21 cellular contexts compared by ENCODE assay signal in the genomic region with DNA sequence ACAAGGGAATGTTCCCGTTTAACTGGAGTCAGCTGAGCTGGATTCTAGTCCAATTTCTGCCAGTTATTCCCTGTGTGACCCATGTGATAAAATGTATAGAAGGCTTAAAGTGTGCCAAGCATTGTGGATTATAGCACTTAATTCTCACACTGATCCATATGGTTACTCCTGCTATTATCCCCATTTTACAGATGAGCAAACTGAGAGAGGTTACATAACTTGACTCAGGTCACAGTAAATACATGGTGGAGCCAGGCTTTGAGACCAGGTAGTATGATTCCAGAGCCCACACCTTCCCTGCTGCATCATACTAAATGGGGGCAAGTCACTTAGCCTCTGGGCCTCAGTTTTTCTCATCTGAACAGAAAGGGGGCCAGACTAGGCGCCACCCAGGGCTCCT. TPM values are rescaled to one million over a fixed set of nuclear protein-coding genes. Genes with fewer than 3 reads are reported as not detected.
DNase-seq lines count a peak whose midpoint lies in the region; ATAC-seq, FAIRE-seq and TF ChIP-seq lines count a peak whose summit lies in the region.
"Had no signal": no experiment of that assay in that cellular context is flagged by ENCODE, and none has a peak within 500 bp of the region (broad histone marks: within the 10 kb centered on the region; RNA-seq: fewer than 3 reads in every experiment).

No MANE protein-coding gene starts in this region.

- TF ChIP-seq POLR2A in A549 (IDR thresholded peaks at IDR 0.05; ENCODE audit: low read length) = no peak

- no peaks in the 10 kb centered on the region for H3K9me3 ChIP-seq in A549
- no peaks in the 10 kb centered on the region for H3K9me3 ChIP-seq in CD4-positive, alpha-beta T cell (ENCODE audit: control insufficient read depth, low read length)
- no peaks in the 10 kb centered on the region for H3K9me3 ChIP-seq in naive thymus-derived CD4-positive, alpha-beta T cell (ENCODE audit: control insufficient read depth in 2 of 3, low read length in 3 of 3)
- no peaks in the 10 kb centered on the region for H3K9me3 ChIP-seq in upper lobe of right lung

- WGBS in A549 (ENCODE audit: missing lambda C conversion rate) = 91% methylated on average over 2 of the region's 2 CpGs

- TF ChIP-seq CTCF in A549 (IDR thresholded peaks at IDR 0.05) (no peak), upper lobe of right lung (IDR thresholded peaks at IDR 0.05) (no peak)
- no peak for TF ChIP-seq CTCF in CD4-positive, alpha-beta T cell (IDR thresholded peaks at IDR 0.05)

- POLR2A ChIA-PET in A549 (lab: Yijun Ruan, JAX) = no interaction called here
- POLR2A ChIA-PET in CD4-positive, alpha-beta T cell (lab: Charles Lee) = interaction anchor here (0.8 to 4.2 kb wide), 12 partner anchors 9 to 389 kb away, joined by 3 to 42 read pairs (median 4); a partner anchor contains a TSS
- POLR2A ChIA-PET in naive thymus-derived CD4-positive, alpha-beta T cell (lab: Charles Lee) = interaction anchor here (0.6 to 13.1 kb wide), 10 partner anchors 9 to 388 kb away, joined by 3 to 324 read pairs (median 5); a partner anchor contains a TSS

- no peaks in the 10 kb centered on the region for H3K27me3 Mint-ChIP-seq in CD4-positive, alpha-beta T cell
- H3K27me3 Mint-ChIP-seq in activated naive CD8-positive, alpha-beta T cell treated with anti-CD3 and anti-CD28 coated beads, Interleukin-2, amount 50 U/mL, for 24 hours = no peaks in the 10 kb centered on the region
- H3K27me3 Mint-ChIP-seq in naive thymus-derived CD4-positive, alpha-beta T cell = peaks cover 0 to 6% (median 0%) of the 10 kb centered on the region in 5 donors

- H3K4me3 ChIP-seq in A549 (no peak overlapping the region), upper lobe of right lung (no peak overlapping the region)
- H3K4me3 ChIP-seq in naive thymus-derived CD4-positive, alpha-beta T cell (ENCODE audit: low read length) = no peak overlapping the region
- H3K4me3 ChIP-seq: hepatocyte had no signal

- H3K4me1 ChIP-seq in A549 (peaks cover 24% of the 10 kb centered on the region), upper lobe of right lung (peaks cover 33% of the 10 kb centered on the region)
- peaks cover 29 to 32% of the 10 kb centered on the region in 2 donors for H3K4me1 ChIP-seq in naive thymus-derived CD4-positive, alpha-beta T cell (ENCODE audit: control insufficient read depth in 2 of 2, insufficient read depth in 2 of 2, low read length in 2 of 2)

- peaks cover 61% of the 10 kb centered on the region for H3K4me1 Mint-ChIP-seq in CD4-positive, alpha-beta T cell (ENCODE audit: low read depth)
- H3K4me1 Mint-ChIP-seq in activated naive CD8-positive, alpha-beta T cell treated with anti-CD3 and anti-CD28 coated beads, Interleukin-2, amount 50 U/mL, for 24 hours = peaks cover 54% of the 10 kb centered on the region
- peaks cover 30 to 74% (median 48%) of the 10 kb centered on the region in 7 donors for H3K4me1 Mint-ChIP-seq in naive thymus-derived CD4-positive, alpha-beta T cell

- no peak for ATAC-seq in A549
- ATAC-seq in CD4-positive, alpha-beta T cell (ENCODE audit: poor library complexity) = no peak
- ATAC-seq in activated naive CD8-positive, alpha-beta T cell treated with anti-CD3 and anti-CD28 coated beads, Interleukin-2, amount 50 U/mL, for 24 hours = no peak
- no peak for ATAC-seq in naive thymus-derived CD4-positive, alpha-beta T cell
- no peak for ATAC-seq in upper lobe of right lung

- no peak overlapping the region for H3K27ac ChIP-seq in A549
- peak overlapping the region; percentile 99 for H3K27ac ChIP-seq in CD4-positive, alpha-beta T cell (ENCODE audit: low read depth, low read length)
- H3K27ac ChIP-seq in naive thymus-derived CD4-positive, alpha-beta T cell (ENCODE audit: low read depth, low read length) = peak overlapping the region; percentile 100
- no peak overlapping the region for H3K27ac ChIP-seq in upper lobe of right lung
- H3K27ac ChIP-seq: WERI-Rb-1 had no signal

- DNase-seq in A549 (ENCODE audit: low read depth in 1 of 2, low spot score in 1 of 2) = no peak
- no peak for DNase-seq in CD4-positive, alpha-beta T cell
- DNase-seq in activated naive CD8-positive, alpha-beta T cell treated with anti-CD3 and anti-CD28 coated beads, Interleukin-2, amount 50 U/mL, for 24 hours = no peak
- no peak for DNase-seq in naive thymus-derived CD4-positive, alpha-beta T cell
- DNase-seq in NCI-H1417 treated with DMSO at 0.1 percent for 48 hours (lab: John Stamatoyannopoulos, UW) = no peak
- no peak for DNase-seq in upper lobe of right lung
- DNase-seq in medulla oblongata (ENCODE audit: extremely low spot score) = no peak
- DNase-seq: cerebellar nuclear complex; DMS 273 treated with DMSO at 0.1 percent for 48 hours; islet precursor cell; NCI-H526 treated with DMSO at 0.1 percent for 48 hours; nephron progenitor cell; retina; SHP77; stimulated activated naive CD4-positive, alpha-beta T cell treated with Interleukin-2 at 50 U/mL for 16 hours; WERI-Rb-1 had no signal

- CTCF ChIA-PET in A549 (lab: Yijun Ruan, JAX) = interaction anchor here (1.0 to 1.5 kb wide), 3 partner anchors 8 to 39 kb away, joined by 3 to 14 read pairs (median 3); a partner anchor contains a TSS
- CTCF ChIA-PET in CD4-positive, alpha-beta T cell (lab: Charles Lee) = interaction anchor here (1.0 to 1.6 kb wide), 4 partner anchors 8 to 26 kb away, joined by 3 to 5 read pairs (median 4); no protein-coding TSS in a partner anchor
- CTCF ChIA-PET in naive thymus-derived CD4-positive, alpha-beta T cell (lab: Charles Lee) = interaction anchor here (0.7 to 4.0 kb wide), 7 partner anchors 8 to 353 kb away, joined by 3 to 26 read pairs (median 3); a partner anchor contains a TSS

- no peak for FAIRE-seq in A549 (lab: Jason Lieb, UNC)

- no peaks in the 10 kb centered on the region for H3K27me3 ChIP-seq in CD4-positive, alpha-beta T cell (ENCODE audit: control insufficient read depth, insufficient read depth, low read length)
- no peaks in the 10 kb centered on the region for H3K27me3 ChIP-seq in naive thymus-derived CD4-positive, alpha-beta T cell (ENCODE audit: control insufficient read depth in 2 of 2, insufficient read depth in 2 of 2, low read length in 2 of 2)
- no peaks in the 10 kb centered on the region for H3K27me3 ChIP-seq in upper lobe of right lung
- H3K27me3 ChIP-seq: hepatocyte had no signal

- H3K36me3 Mint-ChIP-seq in CD4-positive, alpha-beta T cell (ENCODE audit: low read depth) = peaks cover 43% of the 10 kb centered on the region
- H3K36me3 Mint-ChIP-seq in activated naive CD8-positive, alpha-beta T cell treated with anti-CD3 and anti-CD28 coated beads, Interleukin-2, amount 50 U/mL, for 24 hours (ENCODE audit: low read depth) = peaks cover 9% of the 10 kb centered on the region
- H3K36me3 Mint-ChIP-seq in naive thymus-derived CD4-positive, alpha-beta T cell = peaks cover 0 to 22% (median 16%) of the 10 kb centered on the region in 5 donors

- H3K9me3 Mint-ChIP-seq in CD4-positive, alpha-beta T cell = no peaks in the 10 kb centered on the region
- no peaks in the 10 kb centered on the region for H3K9me3 Mint-ChIP-seq in activated naive CD8-positive, alpha-beta T cell treated with anti-CD3 and anti-CD28 coated beads, Interleukin-2, amount 50 U/mL, for 24 hours
- peaks cover 0 to 4% (median 0%) of the 10 kb centered on the region in 11 donors for H3K9me3 Mint-ChIP-seq in naive thymus-derived CD4-positive, alpha-beta T cell
- H3K9me3 Mint-ChIP-seq: nephron progenitor cell had no signal

- H3K27ac Mint-ChIP-seq in CD4-positive, alpha-beta T cell = peak overlapping the region; percentile 99
- peak overlapping the region; percentile 92 for H3K27ac Mint-ChIP-seq in activated naive CD8-positive, alpha-beta T cell treated with anti-CD3 and anti-CD28 coated beads, Interleukin-2, amount 50 U/mL, for 24 hours
- peak overlapping the region in 8 of 9 donors; percentile 96 to 100 (median 100) for H3K27ac Mint-ChIP-seq in naive thymus-derived CD4-positive, alpha-beta T cell

- no peak for TF ChIP-seq EP300 in A549 (IDR thresholded peaks at IDR 0.05)

- TF ChIP-seq RAD21 in A549 (conservative IDR thresholded peaks at IDR 0.05 in 1 of 2, IDR thresholded peaks at IDR 0.05 in 1 of 2) = no peak

- H3K4me2 ChIP-seq in A549 = no peak overlapping the region

- peak overlapping the region; percentile 89 for H3K4me3 Mint-ChIP-seq in CD4-positive, alpha-beta T cell
- H3K4me3 Mint-ChIP-seq in activated naive CD8-positive, alpha-beta T cell treated with anti-CD3 and anti-CD28 coated beads, Interleukin-2, amount 50 U/mL, for 24 hours = peak overlapping the region; percentile 91
- H3K4me3 Mint-ChIP-seq in naive thymus-derived CD4-positive, alpha-beta T cell = peak overlapping the region in 7 of 10 donors; percentile 5 to 98 (median 94)

- intact Hi-C loops in CD4-positive, alpha-beta T cell (cut with DNase I, micrococcal nuclease) = loop anchor here in 1 of 2 experiments (5.0 kb wide), 1 partner anchor 36 kb away; no protein-coding TSS in a partner anchor
- intact Hi-C loops in naive thymus-derived CD4-positive, alpha-beta T cell (cut with micrococcal nuclease) = loop anchor here (2.0 to 10.0 kb wide), 5 partner anchors 161 to 1681 kb away; no protein-coding TSS in a partner anchor
- intact Hi-C loops in upper lobe of right lung (cut with DNase I) = no loop called here

- H3K36me3 ChIP-seq in naive thymus-derived CD4-positive, alpha-beta T cell (ENCODE audit: control insufficient read depth in 2 of 3, insufficient read depth in 3 of 3, low read length in 3 of 3) = peaks cover 0 to 17% (median 5%) of the 10 kb centered on the region in 3 experiments
- H3K36me3 ChIP-seq in upper lobe of right lung = no peaks in the 10 kb centered on the region
- H3K36me3 ChIP-seq: WERI-Rb-1 had no signal

RNA-seq across cellular contexts. Expression of a gene that starts 2.0 kb away (rescaled TPM):
- polyA plus RNA-seq in A549 (2011; rRNA removed) (7.5 and 7.6 TPM in 2 replicates), A549 (2017; fragmentation: RNase III; extraction: RNeasy Plus Mini Kit Qiagen cat#74134 plus additional on column Dnase treatment) (4.1 to 4.3 TPM (median 4.2 TPM) in 3 replicates)
- 2.5 and 2.9 TPM in 2 replicates for polyA plus RNA-seq in A549 (2012; cell fraction: cytosol; rRNA removed)
- polyA plus RNA-seq in A549 (2012; cell fraction: nucleus; rRNA removed) = 3.0 and 3.5 TPM in 2 replicates
- polyA minus RNA-seq in A549 (2011; rRNA and poly(A)+ RNA removed) = 3.3 and 4.3 TPM in 2 replicates
- 10 to 100 TPM in 1 of 2 experiments, 1 to 10 TPM in 1; 10.0 to 14.8 TPM for total RNA-seq in CD4-positive, alpha-beta T cell
- 10 to 100 TPM in 4 of 5 experiments, 1 to 10 TPM in 1; 6.7 to 25.3 (median 20.1) TPM for total RNA-seq in naive thymus-derived CD4-positive, alpha-beta T cell
- polyA plus RNA-seq in naive thymus-derived CD4-positive, alpha-beta T cell = 10 to 100 TPM; 24.8 to 27.1 TPM
- 14.9 TPM for total RNA-seq in upper lobe of right lung

RNA-seq across cellular contexts. Expression of a gene that starts 39.1 kb away (rescaled TPM):
- polyA plus RNA-seq in A549 (2011; rRNA removed) (not detected in 2 replicates), A549 (2017; fragmentation: RNase III; extraction: RNeasy Plus Mini Kit Qiagen cat#74134 plus additional on column Dnase treatment) (not detected in 3 replicates)
- polyA plus RNA-seq in A549 (2012; cell fraction: cytosol; rRNA removed) = not detected in 2 replicates
- polyA plus RNA-seq in A549 (2012; cell fraction: nucleus; rRNA removed) = 0.04 TPM in 1 of 2 replicates, not detected in the other
- polyA minus RNA-seq in A549 (2011; rRNA and poly(A)+ RNA removed) = not detected in 2 replicates
- total RNA-seq in CD4-positive, alpha-beta T cell = 1 to 10 TPM; 2.7 to 2.8 TPM
- 10 to 100 TPM in 2 of 5 experiments, 1 to 10 TPM in 2, under 1 TPM in 1; 0.19 to 23.3 (median 5.9) TPM for total RNA-seq in naive thymus-derived CD4-positive, alpha-beta T cell
- polyA plus RNA-seq in naive thymus-derived CD4-positive, alpha-beta T cell = under 1 TPM; 0.74 to 0.75 TPM
- total RNA-seq in upper lobe of right lung = not detected
- total RNA-seq: HT-29, lung microvascular endothelial cell, urinary bladder had no signal
- polyA plus RNA-seq: urinary bladder had no signal

RNA-seq across cellular contexts. Expression of a gene that starts 55.8 kb away (rescaled TPM):
- not detected in 2 replicates for polyA plus RNA-seq in A549 (2011; rRNA removed)
- not detected in 2 replicates for polyA plus RNA-seq in A549 (2012; cell fraction: cytosol; rRNA removed)
- not detected in 2 replicates for polyA plus RNA-seq in A549 (2012; cell fraction: nucleus; rRNA removed)
- polyA plus RNA-seq in A549 (2017; fragmentation: RNase III; extraction: RNeasy Plus Mini Kit Qiagen cat#74134 plus additional on column Dnase treatment) = not detected in 3 replicates
- polyA minus RNA-seq in A549 (2011; rRNA and poly(A)+ RNA removed) = not detected in 2 replicates
- total RNA-seq in CD4-positive, alpha-beta T cell = not detected
- total RNA-seq in naive thymus-derived CD4-positive, alpha-beta T cell = not detected
- not detected for polyA plus RNA-seq in naive thymus-derived CD4-positive, alpha-beta T cell
- total RNA-seq in upper lobe of right lung = not detected
- total RNA-seq: hepatocyte; HT-29; lung microvascular endothelial cell; T-helper 1 cell treated with Interleukin-12 subunit alpha and Interleukin-12 subunit beta and Interleukin-4 antibody, amounts not matched to agents 30 ng/mL and 1 ng/mL, for 36 hours; urinary bladder had no signal
- polyA plus RNA-seq: hepatocyte, urinary bladder had no signal

Comparison
In these comparisons a context has a peak if more than half of its experiments do, and no peak if none do; other contexts are left out.
1. H3K27ac ChIP-seq: peak in CD4-positive, alpha-beta T cell (single experiment) and naive thymus-derived CD4-positive, alpha-beta T cell (single experiment); none in A549 (0 of 2) and upper lobe of right lung (single experiment).
2. Peak in every context shown above with its lines, with median percentiles within 50 percentile points of each other: H3K27ac Mint-ChIP-seq and H3K4me3 Mint-ChIP-seq.